10 cellular contexts compared by ENCODE assay signal in the genomic region with DNA sequence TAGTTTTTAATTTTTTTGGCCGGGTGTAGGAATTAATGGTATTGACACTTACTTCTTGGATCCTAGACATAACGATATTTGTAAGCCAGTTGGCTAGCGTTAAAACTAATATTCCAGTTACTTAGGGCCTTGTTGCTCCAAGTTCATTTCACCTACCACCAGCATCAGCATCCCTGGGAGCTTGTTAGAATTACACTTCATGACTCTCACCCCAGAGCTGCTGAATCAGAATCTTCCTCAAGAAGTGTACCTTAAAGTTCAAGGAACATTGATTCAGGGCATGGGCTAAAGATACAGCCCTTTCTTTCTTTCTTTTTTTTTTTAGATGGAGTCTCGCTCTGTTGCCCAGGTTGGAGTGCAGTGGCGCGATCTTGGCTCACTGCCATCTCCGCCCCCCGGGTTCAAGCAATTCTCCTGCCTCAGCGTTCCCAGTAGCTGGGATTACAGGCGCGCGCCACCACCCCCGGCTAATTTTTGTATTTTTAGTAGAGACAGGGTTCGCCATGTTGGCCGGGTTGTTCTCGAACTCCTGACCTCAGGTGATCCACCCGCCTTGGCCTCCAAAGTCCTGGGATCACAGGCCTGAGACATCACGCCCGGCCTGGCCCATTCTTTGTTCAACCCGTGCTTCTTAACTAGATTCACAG. TPM values are rescaled to one million over a fixed set of nuclear protein-coding genes. Genes with fewer than 3 reads are reported as not detected.
DNase-seq lines count a peak whose midpoint lies in the region; ATAC-seq and TF ChIP-seq lines count a peak whose summit lies in the region.
"Had no signal": no experiment of that assay in that cellular context is flagged by ENCODE, and none has a peak within 500 bp of the region (broad histone marks: within the 10 kb centered on the region; RNA-seq: fewer than 3 reads in every experiment).

No MANE protein-coding gene starts in this region.

- H3K4me1 ChIP-seq in BLaER1 (peaks cover 33% of the 10 kb centered on the region), HCT116 (ENCODE audit: control insufficient read depth in 1 of 2, insufficient read depth in 2 of 2, low read length in 2 of 2) (peaks cover 5 to 21% of the 10 kb centered on the region in 2 experiments), lower lobe of right lung (peaks cover 31% of the 10 kb centered on the region)

- H3K4me3 Mint-ChIP-seq in activated T-helper 2 cell treated with anti-CD3 and anti-CD28 coated beads, Interferon-gamma antibody, Interleukin-2, Interleukin-4, amounts not matched to agents 10 μg/mL and 5 μg/mL and 100 μg/mL, durations not matched to agents 14 hours and 24 hours and 36 hours (ENCODE audit: low read depth) = peak overlapping the region; percentile 97

- no peaks in the 10 kb centered on the region for H3K27me3 Mint-ChIP-seq in activated T-helper 2 cell treated with anti-CD3 and anti-CD28 coated beads, Interferon-gamma antibody, Interleukin-2, Interleukin-4, amounts not matched to agents 10 μg/mL and 5 μg/mL and 100 μg/mL, durations not matched to agents 14 hours and 24 hours and 36 hours (ENCODE audit: low read depth)

- H3K36me3 ChIP-seq in BLaER1 (peaks cover 11% of the 10 kb centered on the region), HCT116 (ENCODE audit: control insufficient read depth in 1 of 2, insufficient read depth in 2 of 2, low read length in 2 of 2) (no peaks in the 10 kb centered on the region; a peak in 1 of 4 replicates), lower lobe of right lung (no peaks in the 10 kb centered on the region)

- H3K9me3 ChIP-seq in BLaER1 (no peaks in the 10 kb centered on the region), HCT116 (ENCODE audit: control insufficient read depth in 1 of 2, insufficient read depth in 1 of 2, low read depth in 1 of 2, low read length in 2 of 2) (no peaks in the 10 kb centered on the region), lower lobe of right lung (no peaks in the 10 kb centered on the region)
- H3K9me3 ChIP-seq: mucosa of descending colon had no signal

- peaks cover 53% of the 10 kb centered on the region for H3K4me1 Mint-ChIP-seq in activated T-helper 2 cell treated with anti-CD3 and anti-CD28 coated beads, Interferon-gamma antibody, Interleukin-2, Interleukin-4, amounts not matched to agents 10 μg/mL and 5 μg/mL and 100 μg/mL, durations not matched to agents 14 hours and 24 hours and 36 hours (ENCODE audit: low read depth)

- no peak for TF ChIP-seq RAD21 in HCT116 (IDR thresholded peaks at IDR 0.05; ENCODE audit: low read depth)

- H3K27ac Mint-ChIP-seq in activated T-helper 2 cell treated with anti-CD3 and anti-CD28 coated beads, Interferon-gamma antibody, Interleukin-2, Interleukin-4, amounts not matched to agents 10 μg/mL and 5 μg/mL and 100 μg/mL, durations not matched to agents 14 hours and 24 hours and 36 hours = peak overlapping the region; percentile 97

- DNase-seq in HCT116 (ENCODE audit: low read depth, low spot score) = no peak
- no peak for DNase-seq in activated T-helper 2 cell treated with anti-CD3 and anti-CD28 coated beads, Interferon-gamma antibody, Interleukin-2, Interleukin-4, amounts not matched to agents 10 μg/mL and 5 μg/mL and 100 μg/mL, durations not matched to agents 14 hours and 24 hours and 36 hours (ENCODE audit: low spot score)
- DNase-seq in lower lobe of right lung = no peak
- DNase-seq in NCI-H2171 treated with DMSO at 0.1 percent for 48 hours (lab: John Stamatoyannopoulos, UW) = no peak
- DNase-seq in cortex of kidney (lab: John Stamatoyannopoulos, UW) = no peak
- DNase-seq: stimulated activated CD4-positive, alpha-beta T cell treated with anti-CD3 and anti-CD28 coated beads, Interleukin-4, amount 100 ng/mL, for 4 hours had no signal

- H3K9me2 ChIP-seq in HCT116 (ENCODE audit: insufficient read depth) = no peaks in the 10 kb centered on the region

- no peak overlapping the region for H2AFZ ChIP-seq in HCT116 (ENCODE audit: low read depth, low read length, poor library complexity, severe bottlenecking)

- H3K4me2 ChIP-seq in BLaER1 = peak overlapping the region; percentile 88
- H3K4me2 ChIP-seq in HCT116 (ENCODE audit: low read length) = peak overlapping the region; percentile 68

- no peak for ATAC-seq in HCT116
- ATAC-seq in lower lobe of right lung = no peak
- no peak for ATAC-seq in GM18517 (IDR thresholded peaks at IDR 0.05; ENCODE audit: unreplicated experiment)
- ATAC-seq in HG02623 (IDR thresholded peaks at IDR 0.05; ENCODE audit: unreplicated experiment) = no peak
- ATAC-seq: mucosa of descending colon had no signal

- no peaks in the 10 kb centered on the region for H3K27me3 ChIP-seq in BLaER1
- H3K27me3 ChIP-seq in HCT116 (ENCODE audit: insufficient read depth, low read length) = no peaks in the 10 kb centered on the region
- H3K27me3 ChIP-seq in lower lobe of right lung (ENCODE audit: low read depth) = no peaks in the 10 kb centered on the region

- H4K20me1 ChIP-seq in BLaER1 = 0 out of 2 replicates have a peak, but pooled peaks cover 7% of the 10 kb centered on the region
- no peaks in the 10 kb centered on the region for H4K20me1 ChIP-seq in HCT116 (ENCODE audit: insufficient read depth)

- CTCF ChIA-PET in HCT116 (lab: Charles Lee) = interaction anchor here (1.8 kb wide), 1 partner anchor 9 kb away, joined by 5 read pairs; no protein-coding TSS in a partner anchor

- H3K79me2 ChIP-seq in HCT116 (ENCODE audit: insufficient read depth, low read length) = peaks cover 59% of the 10 kb centered on the region

- RAD21 ChIA-PET in HCT116 (lab: Charles Lee; ENCODE audit: low non-redundant PET in 1 of 2, low total read pairs in 2 of 2, uncharacterized antibody in 2 of 2, unreplicated experiment in 2 of 2) = no interaction called here

- peak overlapping the region; percentile 87; the same call in 1 of the 2 replicates for H3K9ac ChIP-seq in BLaER1
- H3K9ac ChIP-seq in HCT116 (ENCODE audit: low read length) = peak overlapping the region; percentile 85

- POLR2A ChIA-PET in HCT116 (lab: Charles Lee) = interaction anchor here (1.3 to 2.0 kb wide), 2 partner anchors 13 to 85 kb away, joined by 5 read pairs; no protein-coding TSS in a partner anchor

- H3K4me3 ChIP-seq in BLaER1 = peak overlapping the region; percentile 87
- H3K4me3 ChIP-seq in HCT116 (replicated peaks in 1 of 2; ENCODE audit: low read depth in 1 of 2, low read length in 2 of 2) = peak overlapping the region; percentile 63 to 96
- H3K4me3 ChIP-seq in lower lobe of right lung = peak overlapping the region; percentile 97

- BruUV-seq in HCT116 (replicated peaks; lab: Mats Ljungman, UMichigan) = no TSS peak

- H3K27ac ChIP-seq in BLaER1 (no peak overlapping the region), HCT116 (ENCODE audit: low read depth, low read length) (peak overlapping the region; percentile 86; the same call in 1 of the 2 replicates), lower lobe of right lung (no peak overlapping the region)

- H3K36me3 Mint-ChIP-seq in activated T-helper 2 cell treated with anti-CD3 and anti-CD28 coated beads, Interferon-gamma antibody, Interleukin-2, Interleukin-4, amounts not matched to agents 10 μg/mL and 5 μg/mL and 100 μg/mL, durations not matched to agents 14 hours and 24 hours and 36 hours (ENCODE audit: low read depth) = peaks cover 4% of the 10 kb centered on the region

- TF ChIP-seq POLR2A in HCT116 (IDR thresholded peaks at IDR 0.05; ENCODE audit: borderline replicate concordance, extremely low read depth, insufficient read depth, insufficient read length) = no peak

- TF ChIP-seq CTCF in HCT116 (IDR thresholded peaks at IDR 0.05 in 2 of 3, conservative IDR thresholded peaks at IDR 0.05 in 1 of 3; ENCODE audit: borderline replicate concordance in 1 of 3, insufficient read depth in 1 of 3, low read depth in 2 of 3, low read length in 2 of 3) (no peak), lower lobe of right lung (IDR thresholded peaks at IDR 0.05) (no peak)

- intact Hi-C loops in HCT116 (cut with micrococcal nuclease) = loop anchor here (5.0 to 10.0 kb wide), 4 partner anchors 76 to 1109 kb away; a partner anchor contains a TSS
- intact Hi-C loops in activated T-helper 2 cell treated with anti-CD3 and anti-CD28 coated beads, Interferon-gamma antibody, Interleukin-2, Interleukin-4, amounts not matched to agents 10 μg/mL and 5 μg/mL and 100 μg/mL, durations not matched to agents 14 hours and 24 hours and 36 hours (cut with micrococcal nuclease) = no loop called here
- intact Hi-C loops in lower lobe of right lung (cut with DNase I) = no loop called here

- no peaks in the 10 kb centered on the region for H3K9me3 Mint-ChIP-seq in activated T-helper 2 cell treated with anti-CD3 and anti-CD28 coated beads, Interferon-gamma antibody, Interleukin-2, Interleukin-4, amounts not matched to agents 10 μg/mL and 5 μg/mL and 100 μg/mL, durations not matched to agents 14 hours and 24 hours and 36 hours

TF ChIP-seq in HCT116, 20 proteins besides CTCF, POLR2A, EP300 and RAD21:
- TF ChIP-seq FOSL1 (IDR thresholded peaks at IDR 0.05; ENCODE audit: low read depth) = no peak
- TF ChIP-seq SP1 (IDR thresholded peaks at IDR 0.05; ENCODE audit: low read depth) = no peak
- no peak for TF ChIP-seq POLR2AphosphoS5 (IDR thresholded peaks at IDR 0.05; ENCODE audit: low read depth, low read length)
- TF ChIP-seq, protein P1, sequence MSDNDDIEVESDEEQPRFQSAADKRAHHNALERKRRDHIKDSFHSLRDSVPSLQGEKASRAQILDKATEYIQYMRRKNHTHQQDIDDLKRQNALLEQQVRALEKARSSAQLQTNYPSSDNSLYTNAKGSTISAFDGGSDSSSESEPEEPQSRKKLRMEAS (IDR thresholded peaks at IDR 0.05) = no peak
- TF ChIP-seq JUND (IDR thresholded peaks at IDR 0.05) = no peak
- TF ChIP-seq EZH2phosphoT487 (IDR thresholded peaks at IDR 0.05; ENCODE audit: borderline replicate concordance) = no peak
- no peak for TF ChIP-seq ZNF274 (IDR thresholded peaks at IDR 0.05; ENCODE audit: low read depth, low read length)

RNA-seq across cellular contexts. Expression of a gene that starts 1.1 kb away (rescaled TPM):
- total RNA-seq in HCT116 (2021; ENCODE audit: unreplicated experiment) (11.1 TPM), lower lobe of right lung (5.8 TPM)
- 1.9 and 3.0 TPM in 2 replicates for polyA plus RNA-seq in HCT116 (2012)
- total RNA-seq in activated T-helper 2 cell treated with anti-CD3 and anti-CD28 coated beads, Interferon-gamma antibody, Interleukin-2, Interleukin-4, amounts not matched to agents 10 μg/mL and 5 μg/mL and 100 μg/mL, durations not matched to agents 14 hours and 24 hours and 36 hours = 6.3 and 6.4 TPM in 2 replicates

RNA-seq across cellular contexts. Expression of a gene that starts 2.2 kb away (rescaled TPM):
- total RNA-seq in HCT116 (2021; ENCODE audit: unreplicated experiment) (19.9 TPM), lower lobe of right lung (16.8 TPM)
- 11.5 and 16.3 TPM in 2 replicates for polyA plus RNA-seq in HCT116 (2012)
- 8.2 and 8.5 TPM in 2 replicates for total RNA-seq in activated T-helper 2 cell treated with anti-CD3 and anti-CD28 coated beads, Interferon-gamma antibody, Interleukin-2, Interleukin-4, amounts not matched to agents 10 μg/mL and 5 μg/mL and 100 μg/mL, durations not matched to agents 14 hours and 24 hours and 36 hours
